ENCODE assay signal across 8 cellular contexts in the genomic region with DNA sequence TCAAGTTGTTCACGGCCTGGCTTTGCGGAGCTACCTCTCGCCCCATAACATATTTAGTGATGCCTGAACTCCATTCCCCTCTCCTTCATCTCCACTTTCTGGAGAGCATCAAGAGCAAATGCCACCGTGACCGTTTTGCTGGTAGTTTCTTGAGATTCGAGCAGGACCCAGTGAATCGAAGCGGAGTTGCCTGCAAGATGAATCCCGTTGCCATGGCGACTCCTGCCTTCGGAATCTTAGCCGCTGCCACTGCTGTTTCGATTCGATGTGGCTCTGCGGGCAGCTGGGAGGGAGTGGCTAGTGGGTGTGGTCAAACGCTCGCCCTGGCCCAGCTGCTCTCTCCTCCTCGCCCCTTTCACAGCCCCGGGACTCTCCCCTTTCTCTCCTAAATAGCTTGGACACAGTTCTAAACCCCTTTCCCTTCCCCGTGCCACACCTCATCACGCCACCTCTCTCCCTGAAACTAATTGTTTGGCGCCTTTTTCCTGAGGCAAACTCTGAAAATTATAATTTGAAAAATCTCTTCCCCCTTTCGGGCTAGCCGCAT. TPM values are rescaled to one million over a fixed set of nuclear protein-coding genes. Genes with fewer than 3 reads are reported as not detected.
A peak's percentile ranks its signal among the peaks of the same experiment; 100 is the strongest.
DNase-seq lines count a peak whose midpoint lies in the region; ATAC-seq, FAIRE-seq and TF ChIP-seq lines count a peak whose summit lies in the region.

No MANE protein-coding gene starts in this region.

- peak overlapping the region; percentile 91 for H3K27ac ChIP-seq in HepG2 (ENCODE audit: extremely low read length, insufficient read depth, low read length)

- peak overlapping the region; percentile 84 for H3K4me3 Mint-ChIP-seq in activated CD4-positive, alpha-beta T cell treated with anti-CD3 and anti-CD28 coated beads, Interleukin-2, amount 10 ng/mL, durations not matched to agents 7 days and 5 days
- H3K4me3 Mint-ChIP-seq in dendritic cell treated with granulocyte-macrophage colony-stimulating factor and Interleukin-4, amounts not matched to agents 40 ng/mL and 50 ng/mL, for 4 days, result peak overlapping the region; percentile 85

- in situ Hi-C loops in HepG2 (cut with HindIII; ENCODE audit: extremely low pct_ligation_motif_present, low pct_unique_long_range_greater_than_20kb), result no loop called here

- no TSS peak for BruUV-seq in HepG2 (replicated peaks; lab: Mats Ljungman, UMichigan)

- H3K27me3 ChIP-seq in HepG2 (ENCODE audit: control insufficient read depth in 1 of 2, insufficient read depth in 2 of 2, low read length in 2 of 2), result peaks cover 0 to 3% of the 10 kb centered on the region in 2 experiments; a peak in 2 of 5 replicates

- no peak overlapping the region for H2AFZ ChIP-seq in HepG2 (ENCODE audit: low read length)

- ATAC-seq in HG03432 (IDR thresholded peaks at IDR 0.05; ENCODE audit: unreplicated experiment) (peak; percentile 57), HepG2 (peak; percentile 36)

- 8% methylated on average over 24 of the region's 24 CpGs for WGBS in HepG2 (ENCODE audit: low lambda C conversion rate)

- H3K9me3 Mint-ChIP-seq in activated CD4-positive, alpha-beta T cell treated with anti-CD3 and anti-CD28 coated beads, Interleukin-2, amount 10 ng/mL, durations not matched to agents 7 days and 5 days, result no peaks in the 10 kb centered on the region
- H3K9me3 Mint-ChIP-seq in dendritic cell treated with granulocyte-macrophage colony-stimulating factor and Interleukin-4, amounts not matched to agents 40 ng/mL and 50 ng/mL, for 4 days, result no peaks in the 10 kb centered on the region

- no peak for TF ChIP-seq EP300 in HepG2 (IDR thresholded peaks at IDR 0.05; ENCODE audit: low read depth in 2 of 2, low read length in 2 of 2)
- no peak for TF ChIP-seq EP300 in HepG2 (CRISPR knock-in tag; IDR thresholded peaks at IDR 0.05; ENCODE audit: borderline replicate concordance)

- H3K4me1 ChIP-seq in HepG2 (ENCODE audit: insufficient read depth, low read length), result peaks cover 53% of the 10 kb centered on the region

- H3K36me3 ChIP-seq in HepG2 (replicated peaks in 1 of 2; ENCODE audit: control insufficient read depth in 1 of 2, insufficient read depth in 2 of 2, low read length in 2 of 2), result no peaks in the 10 kb centered on the region

- peak overlapping the region; percentile 79 for H3K27ac Mint-ChIP-seq in activated CD4-positive, alpha-beta T cell treated with anti-CD3 and anti-CD28 coated beads, Interleukin-2, amount 10 ng/mL, durations not matched to agents 7 days and 5 days
- peak overlapping the region; percentile 86 for H3K27ac Mint-ChIP-seq in dendritic cell treated with granulocyte-macrophage colony-stimulating factor and Interleukin-4, amounts not matched to agents 40 ng/mL and 50 ng/mL, for 4 days

- POLR2A ChIA-PET in activated CD4-positive, alpha-beta T cell treated with anti-CD3 and anti-CD28 coated beads, Interleukin-2, amount 10 ng/mL, durations not matched to agents 7 days and 5 days (lab: Charles Lee), result interaction anchor here (0.7 kb wide), 1 partner anchor 1922 kb away, joined by 3 read pairs; no protein-coding TSS in a partner anchor
- POLR2A ChIA-PET in HepG2 (lab: Yijun Ruan, JAX), result interaction anchor here (3.0 kb wide), 1 partner anchor 24 kb away, joined by 11 read pairs; no protein-coding TSS in a partner anchor

- no peak for TF ChIP-seq RAD21 in HepG2 (CRISPR knock-in tag; IDR thresholded peaks at IDR 0.05)

- TF ChIP-seq POLR2A in HepG2 (IDR thresholded peaks at IDR 0.05; ENCODE audit: insufficient read depth in 1 of 2, low read depth in 2 of 2, low read length in 2 of 2), result peak in 1 of 2 experiments; percentile 36; a peak in 1 of 4 replicates

- peaks cover 57% of the 10 kb centered on the region for H3K79me2 ChIP-seq in HepG2 (ENCODE audit: insufficient read depth, low read length)

- intact Hi-C loops in dendritic cell treated with granulocyte-macrophage colony-stimulating factor and Interleukin-4, amounts not matched to agents 40 ng/mL and 50 ng/mL, for 4 days (cut with micrococcal nuclease), result loop anchor here (2.0 to 10.0 kb wide), 4 partner anchors 38 to 255 kb away; no protein-coding TSS in a partner anchor
- intact Hi-C loops in HepG2 (cut with micrococcal nuclease; ENCODE audit: unreplicated experiment), result loop anchor here (2.0 to 5.0 kb wide), 3 partner anchors 63 to 252 kb away; no protein-coding TSS in a partner anchor

- CTCF ChIA-PET in activated CD4-positive, alpha-beta T cell treated with anti-CD3 and anti-CD28 coated beads, Interleukin-2, amount 10 ng/mL, durations not matched to agents 7 days and 5 days (lab: Charles Lee), result no interaction called here
- CTCF ChIA-PET in HepG2 (lab: Yijun Ruan, JAX; ENCODE audit: low intra/inter-chr PET ratio, low total read pairs), result no interaction called here

- H3K36me3 Mint-ChIP-seq in activated CD4-positive, alpha-beta T cell treated with anti-CD3 and anti-CD28 coated beads, Interleukin-2, amount 10 ng/mL, durations not matched to agents 7 days and 5 days (ENCODE audit: low read depth), result no peaks in the 10 kb centered on the region
- peaks cover 19% of the 10 kb centered on the region for H3K36me3 Mint-ChIP-seq in dendritic cell treated with granulocyte-macrophage colony-stimulating factor and Interleukin-4, amounts not matched to agents 40 ng/mL and 50 ng/mL, for 4 days (ENCODE audit: low read depth)

- peak overlapping the region; percentile 81 for H3K4me2 ChIP-seq in HepG2 (ENCODE audit: low read depth, low read length)

- peak; percentile 34 for FAIRE-seq in HepG2 (lab: Jason Lieb, UNC)

- no peaks in the 10 kb centered on the region for H3K9me3 ChIP-seq in HepG2 (ENCODE audit: low read length)

- H3K27me3 Mint-ChIP-seq in activated CD4-positive, alpha-beta T cell treated with anti-CD3 and anti-CD28 coated beads, Interleukin-2, amount 10 ng/mL, durations not matched to agents 7 days and 5 days, result peaks cover 14% of the 10 kb centered on the region
- peaks cover 18% of the 10 kb centered on the region for H3K27me3 Mint-ChIP-seq in dendritic cell treated with granulocyte-macrophage colony-stimulating factor and Interleukin-4, amounts not matched to agents 40 ng/mL and 50 ng/mL, for 4 days

- TF ChIP-seq CTCF in HepG2 (CRISPR knock-in tag; IDR thresholded peaks at IDR 0.05), result no peak

- peak overlapping the region; percentile 84 to 87 (median 86) for H3K4me3 ChIP-seq in HepG2 (replicated peaks in 1 of 3; ENCODE audit: insufficient read depth in 1 of 3, low read depth in 2 of 3, low read length in 3 of 3)

- DNase-seq in AML-193 (lab: John Stamatoyannopoulos, UW) (peak; percentile 63 to 68), GM19238 (ENCODE audit: insufficient read length, low spot score) (peak; percentile 75), NCI-H510A treated with DMSO at 0.1 percent for 48 hours (lab: John Stamatoyannopoulos, UW) (peak; percentile 95), HepG2 (ENCODE audit: low spot score) (peak; percentile 75)
- DNase-seq in activated CD4-positive, alpha-beta T cell treated with anti-CD3 and anti-CD28 coated beads, Interleukin-2, amount 10 ng/mL, durations not matched to agents 7 days and 5 days, result peak; percentile 86
- DNase-seq in stimulated activated CD4-positive, alpha-beta T cell treated with anti-CD3 and anti-CD28 coated beads, Interleukin-2, amount 100 ng/mL, for 4 hours (ENCODE audit: low read depth), result peak; percentile 41

- peaks cover 28% of the 10 kb centered on the region for H3K4me1 Mint-ChIP-seq in activated CD4-positive, alpha-beta T cell treated with anti-CD3 and anti-CD28 coated beads, Interleukin-2, amount 10 ng/mL, durations not matched to agents 7 days and 5 days
- peaks cover 30% of the 10 kb centered on the region for H3K4me1 Mint-ChIP-seq in dendritic cell treated with granulocyte-macrophage colony-stimulating factor and Interleukin-4, amounts not matched to agents 40 ng/mL and 50 ng/mL, for 4 days (ENCODE audit: low read depth)

- peaks cover 20% of the 10 kb centered on the region for H4K20me1 ChIP-seq in HepG2 (ENCODE audit: insufficient read depth, low read length)

- peak overlapping the region; percentile 96 for H3K9ac ChIP-seq in HepG2 (ENCODE audit: insufficient read depth, low read depth, low read length)

TF ChIP-seq in HepG2, 621 proteins besides CTCF, POLR2A, EP300 and RAD21 (continues in another document):
- TF ChIP-seq ZNF768 (CRISPR knock-in tag; IDR thresholded peaks at IDR 0.05), result no peak
- 0 out of 2 replicates have a peak, but pooled peaks have one; percentile 24 for TF ChIP-seq CHD4 (IDR thresholded peaks at IDR 0.05; ENCODE audit: borderline replicate concordance, low read length)
- TF ChIP-seq SIN3A (IDR thresholded peaks at IDR 0.05; ENCODE audit: borderline replicate concordance, low read depth, low read length), result peak; percentile 44; the same call in 1 of the 2 replicates
- TF ChIP-seq BCL6 (CRISPR knock-in tag; IDR thresholded peaks at IDR 0.05), result 0 out of 2 replicates have a peak, but pooled peaks have one; percentile 5
- peak; percentile 74 for TF ChIP-seq SAP130 (CRISPR knock-in tag; IDR thresholded peaks at IDR 0.05; ENCODE audit: low read depth)

RNA-seq across cellular contexts. Expression of gene DAAM1, which starts 1.4 kb away (rescaled TPM):
- total RNA-seq in activated CD4-positive, alpha-beta T cell treated with anti-CD3 and anti-CD28 coated beads, Interleukin-2, amount 10 ng/mL, durations not matched to agents 7 days and 5 days, result 10 to 100 TPM; 18.2 to 20.0 TPM
- total RNA-seq in HepG2 (2016; rRNA removed; fragmentation: Illumina TruSeq; extraction: Trizol), result 24.5 and 31.2 TPM in 2 replicates
- total RNA-seq in HepG2 (2016; cell fraction: cytosol; rRNA removed; fragmentation: Illumina TruSeq; extraction: Trizol; ENCODE audit: low read depth), result 2.9 and 3.1 TPM in 2 replicates
- total RNA-seq in HepG2 (2016; cell fraction: insoluble cytoplasmic fraction; rRNA removed; fragmentation: Illumina TruSeq; extraction: Trizol), result 25.6 and 31.0 TPM in 2 replicates
- total RNA-seq in HepG2 (2016; cell fraction: membrane; rRNA removed; fragmentation: Illumina TruSeq; extraction: Trizol), result 7.0 and 8.7 TPM in 2 replicates
- total RNA-seq in HepG2 (2016; cell fraction: nucleus; rRNA removed; fragmentation: Illumina TruSeq; extraction: Trizol), result 50.3 and 52.6 TPM in 2 replicates
- polyA plus RNA-seq in HepG2 (2011; rRNA removed), result 6.8 and 10.9 TPM in 2 replicates
- polyA plus RNA-seq in HepG2 (2011; cell fraction: cytosol; rRNA removed), result 4.0 and 9.7 TPM in 2 replicates
- 9.9 and 23.8 TPM in 2 replicates for polyA plus RNA-seq in HepG2 (2011; cell fraction: nucleus; rRNA removed)
- polyA plus RNA-seq in HepG2 (2012), result 20.7 and 21.6 TPM in 2 replicates
- 0.61 and 0.62 TPM in 2 replicates for polyA plus RNA-seq in HepG2 (2016; cell fraction: cytosol; fragmentation: Illumina TruSeq; extraction: Trizol; ENCODE audit: low read depth)
- 20.3 and 24.6 TPM in 2 replicates for polyA plus RNA-seq in HepG2 (2016; cell fraction: insoluble cytoplasmic fraction; fragmentation: Illumina TruSeq; extraction: Trizol; ENCODE audit: low read depth)
- polyA plus RNA-seq in HepG2 (2016; cell fraction: membrane; fragmentation: Illumina TruSeq; extraction: Trizol; ENCODE audit: low read depth), result 0.97 and 1.4 TPM in 2 replicates
- polyA plus RNA-seq in HepG2 (2016; cell fraction: nucleus; fragmentation: Illumina TruSeq; extraction: Trizol; ENCODE audit: insufficient read depth, low read depth), result 29.5 and 31.8 TPM in 2 replicates
- 12.6 and 17.7 TPM in 2 replicates for polyA minus RNA-seq in HepG2 (2011; rRNA and poly(A)+ RNA removed; ENCODE audit: low replicate concordance)
- polyA minus RNA-seq in HepG2 (2011; cell fraction: cytosol; rRNA and poly(A)+ RNA removed), result 12.2 and 17.8 TPM in 2 replicates
- polyA minus RNA-seq in HepG2 (2011; cell fraction: nucleus; rRNA and poly(A)+ RNA removed), result 106 and 124 TPM in 2 replicates

Comparison
In these comparisons a context has a peak if more than half of its experiments do, and no peak if none do; other contexts are left out.
1. Peak in every context shown above with its lines: DNase-seq, ATAC-seq, H3K4me3 ChIP-seq and H3K27ac ChIP-seq.
2. DNase-seq: peak in every context shown above with its lines; median percentile 95 in NCI-H510A treated with DMSO at 0.1 percent for 48 hours; 86 in activated CD4-positive, alpha-beta T cell treated with anti-CD3 and anti-CD28 coated beads, Interleukin-2, amount 10 ng/mL, durations not matched to agents 7 days and 5 days; 75 in GM19238; 75 in HepG2; 66 in AML-193; 41 in stimulated activated CD4-positive, alpha-beta T cell treated with anti-CD3 and anti-CD28 coated beads, Interleukin-2, amount 100 ng/mL, for 4 hours.